9 cellular contexts compared by ENCODE assay signal in genomic region chr2:160417745-160418397, GRCh38.
DNase-seq lines count a peak whose midpoint lies in the region; ATAC-seq and TF ChIP-seq lines count a peak whose summit lies in the region.
"Had no signal": no experiment of that assay in that cellular context is flagged by ENCODE, and none has a peak within 500 bp of the region (broad histone marks: within the 10 kb centered on the region; RNA-seq: fewer than 3 reads in every experiment).

No MANE protein-coding gene starts in this region.

- H3K27ac ChIP-seq in PC-3 (ENCODE audit: low read length) (peak overlapping the region; percentile 95), osteoblast (ENCODE audit: low read depth, low read length) (peak overlapping the region; percentile 92)

- peak overlapping the region; percentile 55 for H3K4me3 ChIP-seq in PC-3 (ENCODE audit: low read length)
- no peak overlapping the region for H3K4me3 ChIP-seq in osteoblast (ENCODE audit: insufficient read depth, low read length)

- TF ChIP-seq CTCF in PC-3 (conservative IDR thresholded peaks at IDR 0.05; ENCODE audit: low read depth, low read length) (no peak), osteoblast (IDR thresholded peaks at IDR 0.05; ENCODE audit: extremely low read depth, low read depth, low read length) (no peak)

- CTCF ChIA-PET in PC-3 (lab: Charles Lee), result interaction anchor here (1.0 kb wide), 1 partner anchor 64 kb away, joined by 3 read pairs; no protein-coding TSS in a partner anchor

- POLR2A ChIA-PET in PC-3 (lab: Charles Lee; ENCODE audit: unreplicated experiment), result no interaction called here

- H3K9me3 ChIP-seq in PC-3 (ENCODE audit: low read length) (no peaks in the 10 kb centered on the region), osteoblast (ENCODE audit: low read depth, low read length) (no peaks in the 10 kb centered on the region)

- peaks cover 54% of the 10 kb centered on the region for H3K79me2 ChIP-seq in PC-3 (ENCODE audit: low read length)
- H3K79me2 ChIP-seq in osteoblast (ENCODE audit: insufficient read depth, low read length), result peaks cover 36% of the 10 kb centered on the region

- no peaks in the 10 kb centered on the region for H3K27me3 ChIP-seq in PC-3 (ENCODE audit: low read length)
- H3K27me3 ChIP-seq in osteoblast (ENCODE audit: insufficient read depth, low read length), result no peaks in the 10 kb centered on the region

- TSS peak; percentile 88 for BruUV-seq in PC-3 (replicated peaks; lab: Mats Ljungman, UMichigan)

- H4K20me1 ChIP-seq in PC-3 (ENCODE audit: low read length) (no peaks in the 10 kb centered on the region), osteoblast (ENCODE audit: insufficient read depth, low read length) (no peaks in the 10 kb centered on the region)

- no peaks in the 10 kb centered on the region for H3K36me3 ChIP-seq in PC-3 (ENCODE audit: low read depth, low read length)
- H3K36me3 ChIP-seq in osteoblast (ENCODE audit: insufficient read depth, low read length), result no peaks in the 10 kb centered on the region

- H3K4me2 ChIP-seq in PC-3 (ENCODE audit: low read length), result peak overlapping the region; percentile 69
- H3K4me2 ChIP-seq in osteoblast (ENCODE audit: insufficient read depth, low read length), result peak overlapping the region; percentile 57

- DNase-seq in GM04504 (ENCODE audit: low read depth) (peak; percentile 83), PC-3 (peak; percentile 90), osteoblast (ENCODE audit: insufficient read length, low spot score, missing footprints) (no peak)
- peak; percentile 28 for DNase-seq in central memory CD4-positive, alpha-beta T cell
- no peak for DNase-seq in stimulated activated CD8-positive, alpha-beta memory T cell treated with anti-CD3 and anti-CD28 coated beads, Interleukin-4, amount 100 ng/mL, for 48 hours
- DNase-seq: MM.1S had no signal

- H3K4me1 ChIP-seq in PC-3 (ENCODE audit: insufficient read depth, low read length) (peaks cover 64% of the 10 kb centered on the region), osteoblast (ENCODE audit: insufficient read depth, low read length) (peaks cover 53% of the 10 kb centered on the region)

- H3K9me2 ChIP-seq in PC-3 (replicated peaks; ENCODE audit: low read length), result no peaks in the 10 kb centered on the region

- peak overlapping the region; percentile 80 for H3K9ac ChIP-seq in PC-3 (ENCODE audit: low read length)

- peaks cover 12% of the 10 kb centered on the region for H3F3A ChIP-seq in PC-3 (ENCODE audit: low read length, unreplicated experiment)

- H2AFZ ChIP-seq in PC-3 (ENCODE audit: low read length), result no peak overlapping the region
- no peak overlapping the region for H2AFZ ChIP-seq in osteoblast (ENCODE audit: low read length)

- intact Hi-C loops in PC-3 (cut with micrococcal nuclease), result loop anchor here (5.0 kb wide), 5 partner anchors 74 to 574 kb away; partner anchors contain the start of gene RBMS1

- ATAC-seq in PC-3, result peak; percentile 76
- ATAC-seq in GM21723 (IDR thresholded peaks at IDR 0.05; ENCODE audit: unreplicated experiment), result no peak
- no peak for ATAC-seq in GM19463 (IDR thresholded peaks at IDR 0.05; ENCODE audit: unreplicated experiment)
- ATAC-seq: sciatic nerve had no signal

Comparison
In these comparisons a context has a peak if more than half of its experiments do, and no peak if none do; other contexts are left out.
1. DNase-seq: peak in GM04504 (single experiment), PC-3 (single experiment) and central memory CD4-positive, alpha-beta T cell (single experiment); none in osteoblast (single experiment) and stimulated activated CD8-positive, alpha-beta memory T cell treated with anti-CD3 and anti-CD28 coated beads, Interleukin-4, amount 100 ng/mL, for 48 hours (single experiment).